ENCODE assay signal across 23 cellular contexts in genomic region chr14:90837355-90837754, GRCh38.
"Had no signal": no experiment of that assay in that cellular context is flagged by ENCODE, and none has a peak within 500 bp of the region (broad histone marks: within the 10 kb centered on the region; RNA-seq: fewer than 3 reads in every experiment).

No MANE protein-coding gene starts in this region.

- H3K9me3 ChIP-seq: ascending aorta had no signal

- H3K36me3 ChIP-seq: ascending aorta, brain microvascular endothelial cell had no signal

- DNase-seq: activated CD4-positive, alpha-beta memory T cell treated with anti-CD3 and anti-CD28 coated beads for 36 hours; activated CD4-positive, alpha-beta T cell treated with anti-CD3 and anti-CD28 coated beads, Interleukin-2, amount 10 ng/mL, durations not matched to agents 7 days and 5 days; activated CD4-positive, CD25-positive, alpha-beta regulatory T cell; activated CD8-positive, alpha-beta memory T cell treated with anti-CD3 and anti-CD28 coated beads, Interleukin-2, amount 50 U/mL, for 4 hours; activated naive CD4-positive, alpha-beta T cell; activated T-cell treated with anti-CD3 and anti-CD28 coated beads, Interleukin-2, amount 50 U/mL, for 72 hours; brain microvascular endothelial cell; caudate nucleus; Karpas-422; NCI-H1105 treated with DMSO at 0.1 percent for 48 hours; NCI-H1436 treated with DMSO at 0.1 percent for 48 hours; NCI-H187; NCI-H2081; NCI-H510A treated with DMSO at 0.1 percent for 48 hours; PC-9; T-helper 2 cell; T1000 had no signal

- H3K27me3 ChIP-seq: ascending aorta, brain microvascular endothelial cell had no signal

- ATAC-seq: K562, T-cell had no signal

- FAIRE-seq: K562, TTC549 had no signal

- H3K4me3 ChIP-seq: ascending aorta, K562, PC-9, SK-N-MC had no signal

- H3K4me1 ChIP-seq: ascending aorta had no signal

- H3K27ac ChIP-seq: ascending aorta, brain microvascular endothelial cell, PC-9, SK-N-MC, VCaP had no signal
